ENCODE assay signal across 28 cellular contexts in the genomic region with DNA sequence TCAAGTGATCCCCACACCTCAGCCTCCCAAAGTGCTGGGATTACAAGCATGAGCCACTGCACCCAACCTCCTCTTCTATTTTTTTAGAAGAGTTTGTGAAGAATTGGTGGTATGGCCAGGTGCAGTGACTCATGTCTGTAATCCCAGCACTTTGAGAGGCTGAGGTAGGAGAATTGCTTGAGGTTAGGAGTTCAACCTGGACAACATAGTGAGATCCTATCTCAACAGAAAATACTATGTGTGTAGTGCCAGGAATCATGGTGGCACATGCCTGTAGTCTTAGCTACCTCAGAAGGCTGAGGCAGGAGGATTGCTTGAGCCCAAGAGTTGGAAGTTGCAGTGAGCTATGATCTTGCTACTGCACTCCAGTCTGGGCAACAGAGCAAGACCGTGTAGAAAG.
"Had no signal": no experiment of that assay in that cellular context is flagged by ENCODE, and none has a peak within 500 bp of the region (broad histone marks: within the 10 kb centered on the region; RNA-seq: fewer than 3 reads in every experiment).

No MANE protein-coding gene starts in this region.

- H3K36me3 ChIP-seq: adrenal gland, gastrocnemius medialis, heart left ventricle, WERI-Rb-1 had no signal

- H3K9me3 ChIP-seq: adrenal gland, body of pancreas, gastrocnemius medialis, heart left ventricle had no signal

- H3K27me3 ChIP-seq: adrenal gland, body of pancreas, foreskin keratinocyte, gastrocnemius medialis, heart left ventricle had no signal

- FAIRE-seq: colon had no signal

- ATAC-seq: activated CD4-positive, CD25-positive, alpha-beta regulatory T cell treated with anti-CD3 and anti-CD28 coated beads, Interleukin-2, amount 50 U/mL, for 24 hours; activated naive CD8-positive, alpha-beta T cell treated with anti-CD3 and anti-CD28 coated beads, Interleukin-2, amount 50 U/mL, for 24 hours; body of pancreas; esophagus mucosa; foreskin keratinocyte; gastrocnemius medialis; heart left ventricle; T-helper 17 cell had no signal

- H3K27ac ChIP-seq: adrenal gland, body of pancreas, foreskin keratinocyte, gastrocnemius medialis, heart left ventricle, WERI-Rb-1 had no signal

- H3K4me1 ChIP-seq: adrenal gland had no signal

- DNase-seq: activated B cell treated with CpG ODN at 0.5 μM for 24 hours; activated CD4-positive, alpha-beta memory T cell treated with anti-CD3 and anti-CD28 coated beads, Interleukin-2, amount 10 ng/mL, durations not matched to agents 7 days and 5 days; activated CD4-positive, alpha-beta T cell treated with anti-CD3 and anti-CD28 coated beads, Interleukin-2, amount 10 ng/mL, durations not matched to agents 24 days and 14 days; activated CD4-positive, alpha-beta T cell treated with anti-CD3 and anti-CD28 coated beads, Interleukin-2, amount 50 U/mL, for 4 hours; activated effector memory CD4-positive, alpha-beta T cell treated with anti-CD3 and anti-CD28 coated beads, Interleukin-2, amount 50 U/mL, for 16 hours; activated naive CD4-positive, alpha-beta T cell treated with anti-CD3 and anti-CD28 coated beads for 36 hours; activated naive CD8-positive, alpha-beta T cell treated with anti-CD3 and anti-CD28 coated beads for 36 hours; activated naive CD8-positive, alpha-beta T cell treated with anti-CD3 and anti-CD28 coated beads, Interleukin-2, amount 50 U/mL, for 24 hours; activated T-cell treated with anti-CD3 and anti-CD28 coated beads, Interleukin-2, amount 50 U/mL, for 1 hour; activated T-cell treated with anti-CD3 and anti-CD28 coated beads, Interleukin-2, amount 50 U/mL, for 48 hours; adrenal gland; amygdala; aorta; body of pancreas; caudate nucleus; effector memory CD4-positive, alpha-beta T cell; endodermal cell; foreskin keratinocyte; gastrocnemius medialis; glutamatergic neuron; heart left ventricle; T-helper 1 cell; T-helper 17 cell; T1000; WERI-Rb-1 had no signal

- H3K4me3 ChIP-seq: adrenal gland, body of pancreas, gastrocnemius medialis, heart left ventricle had no signal
